ENCODE assay signal across 8 cellular contexts in the genomic region with DNA sequence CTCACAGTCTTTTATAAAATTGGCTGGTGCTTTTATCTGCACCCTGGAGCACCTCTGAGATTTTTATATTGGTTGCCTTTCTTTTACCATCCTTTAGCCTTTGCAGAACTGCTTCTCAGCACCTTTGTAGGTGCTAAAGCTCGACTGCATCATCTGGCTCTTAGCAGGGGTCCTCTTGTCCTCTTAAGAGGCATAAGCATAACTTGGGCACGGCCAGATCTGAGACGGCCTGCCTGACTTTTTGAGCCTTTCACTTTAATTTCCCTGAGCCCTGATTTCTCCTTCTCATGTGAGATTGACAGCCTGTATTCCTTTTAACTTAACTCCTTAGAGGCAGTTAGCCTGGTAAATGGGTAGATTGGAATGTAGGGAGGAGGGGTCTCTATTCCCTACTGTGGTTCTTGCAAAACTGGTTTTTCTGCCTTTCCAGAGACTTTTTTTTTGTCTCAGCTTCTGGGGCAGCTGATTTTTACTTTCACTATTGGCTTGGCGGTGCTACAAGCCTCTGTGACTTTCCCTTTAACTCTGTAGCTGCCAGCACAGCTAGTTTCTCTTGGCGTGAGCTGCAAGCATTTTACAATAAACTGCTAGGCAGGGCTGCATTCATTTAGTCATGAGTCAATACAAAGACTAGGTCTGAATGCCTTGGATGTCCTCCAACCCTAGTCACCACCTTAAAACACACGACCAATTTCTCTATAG. TPM values are rescaled to one million over a fixed set of nuclear protein-coding genes. Genes with fewer than 3 reads are reported as not detected.
DNase-seq lines count a peak whose midpoint lies in the region; ATAC-seq and TF ChIP-seq lines count a peak whose summit lies in the region.

No MANE protein-coding gene starts in this region.

- H3K4me1 ChIP-seq in heart left ventricle = peaks cover 0 to 17% (median 12%) of the 10 kb centered on the region in 12 donors
- H3K4me1 ChIP-seq in psoas muscle = peaks cover 10% of the 10 kb centered on the region

- peak overlapping the region; percentile 57; the same call in 1 of the 2 replicates for H3K4me3 ChIP-seq in GM08714 (ENCODE audit: low read length)
- peak overlapping the region; percentile 6 to 74 (median 60) for H3K4me3 ChIP-seq in heart left ventricle
- H3K4me3 ChIP-seq in psoas muscle = peak overlapping the region; percentile 67

- H3K4me3 Mint-ChIP-seq in activated CD8-positive, alpha-beta T cell treated with anti-CD3 and anti-CD28 coated beads for 36 hours = peak overlapping the region; percentile 73

- CTCF ChIA-PET in activated CD8-positive, alpha-beta T cell treated with anti-CD3 and anti-CD28 coated beads for 36 hours (lab: Charles Lee) = interaction anchor here (1.3 to 2.0 kb wide), 4 partner anchors 11 to 24 kb away, joined by 3 to 9 read pairs (median 8); partner anchors contain the start of gene ZPBP

- peaks cover 24% of the 10 kb centered on the region for H3K9me3 Mint-ChIP-seq in activated CD8-positive, alpha-beta T cell treated with anti-CD3 and anti-CD28 coated beads for 36 hours

- TF ChIP-seq CTCF in activated CD8-positive, alpha-beta T cell treated with anti-CD3 and anti-CD28 coated beads for 36 hours (IDR thresholded peaks at IDR 0.05) = no peak
- no peak for TF ChIP-seq CTCF in heart left ventricle (IDR thresholded peaks at IDR 0.05)
- TF ChIP-seq CTCF in psoas muscle (IDR thresholded peaks at IDR 0.05) = no peak

- peak; percentile 40 for DNase-seq in activated CD8-positive, alpha-beta T cell treated with anti-CD3 and anti-CD28 coated beads for 36 hours
- DNase-seq in heart left ventricle (peak in 3 of 5 donors; percentile 13 to 27 (median 24)), psoas muscle (no peak), cerebellum (ENCODE audit: low spot score) (no peak)
- DNase-seq in stimulated activated CD4-positive, alpha-beta T cell treated with anti-CD3 and anti-CD28 coated beads, Interleukin-12 subunit alpha, Interleukin-12 subunit beta, amount 100 ng/mL, for 4 hours = no peak

- 2 to 5% (median 3%) methylated on average over 6 of the region's 6 CpGs for WGBS in heart left ventricle, 4 donors
- 0 to 10% (median 3%) methylated on average over 6 of the region's 6 CpGs for WGBS in psoas muscle, 3 donors

- no peak for TF ChIP-seq POLR2A in heart left ventricle (IDR thresholded peaks at IDR 0.05)

- peaks cover 22% of the 10 kb centered on the region for H3K4me1 Mint-ChIP-seq in activated CD8-positive, alpha-beta T cell treated with anti-CD3 and anti-CD28 coated beads for 36 hours (ENCODE audit: low read depth)

- H3K9me3 ChIP-seq in KOPT-K1 (ENCODE audit: insufficient read depth, low read length, poor library complexity, severe bottlenecking) = peaks cover 36% of the 10 kb centered on the region
- H3K9me3 ChIP-seq in heart left ventricle = peaks cover 0 to 24% (median 16%) of the 10 kb centered on the region in 12 donors
- H3K9me3 ChIP-seq in psoas muscle = peaks cover 9% of the 10 kb centered on the region

- peak overlapping the region; percentile 82 for H3K27ac Mint-ChIP-seq in activated CD8-positive, alpha-beta T cell treated with anti-CD3 and anti-CD28 coated beads for 36 hours

- ATAC-seq in GM21717 (IDR thresholded peaks at IDR 0.05; ENCODE audit: unreplicated experiment) (peak; percentile 78), heart left ventricle (peak; percentile 34 to 82 (median 63)), psoas muscle (peak in 2 of 4 donors; percentile 45 to 69)
- ATAC-seq in activated CD8-positive, alpha-beta T cell treated with anti-CD3 and anti-CD28 coated beads for 36 hours = peak; percentile 70

- H3K36me3 Mint-ChIP-seq in activated CD8-positive, alpha-beta T cell treated with anti-CD3 and anti-CD28 coated beads for 36 hours (ENCODE audit: low read depth) = peaks cover 12% of the 10 kb centered on the region

- no peaks in the 10 kb centered on the region for H3K36me3 ChIP-seq in KOPT-K1 (ENCODE audit: insufficient read depth, low read length)
- H3K36me3 ChIP-seq in heart left ventricle = no peaks in the 10 kb centered on the region
- no peaks in the 10 kb centered on the region for H3K36me3 ChIP-seq in psoas muscle (ENCODE audit: insufficient read depth in 1 of 2, low read depth in 1 of 2)

- H3K27ac ChIP-seq in KOPT-K1 (ENCODE audit: low read depth, low read length, poor library complexity, severe bottlenecking) (peak overlapping the region; percentile 73), heart left ventricle (peak overlapping the region in 10 of 12 donors; percentile 25 to 87 (median 46)), psoas muscle (no peak overlapping the region)

- intact Hi-C loops in activated CD8-positive, alpha-beta T cell treated with anti-CD3 and anti-CD28 coated beads for 36 hours (cut with micrococcal nuclease) = no loop called here
- intact Hi-C loops in heart left ventricle (cut with DNase I) = no loop called here
- intact Hi-C loops in psoas muscle (cut with DNase I) = no loop called here

- no peaks in the 10 kb centered on the region for H3K27me3 Mint-ChIP-seq in activated CD8-positive, alpha-beta T cell treated with anti-CD3 and anti-CD28 coated beads for 36 hours

- no peaks in the 10 kb centered on the region for H3K27me3 ChIP-seq in heart left ventricle
- H3K27me3 ChIP-seq in psoas muscle (ENCODE audit: insufficient read depth in 3 of 3, low read length in 2 of 3) = no peaks in the 10 kb centered on the region

- POLR2A ChIA-PET in activated CD8-positive, alpha-beta T cell treated with anti-CD3 and anti-CD28 coated beads for 36 hours (lab: Charles Lee) = no interaction called here

RNA-seq across cellular contexts. Expression of gene ZPBP, which starts 24.0 kb away (rescaled TPM):
- under 1 TPM in 1 of 2 experiments, not detected in 1; 0.36 TPM for total RNA-seq in activated CD8-positive, alpha-beta T cell treated with anti-CD3 and anti-CD28 coated beads for 36 hours
- not detected for total RNA-seq in heart left ventricle
- polyA plus RNA-seq in heart left ventricle = not detected
- not detected for total RNA-seq in psoas muscle
- polyA plus RNA-seq in psoas muscle = not detected
- not detected for total RNA-seq in cerebellum

Comparison
In these comparisons a context has a peak if more than half of its experiments do, and no peak if none do; other contexts are left out.
1. DNase-seq: peak in activated CD8-positive, alpha-beta T cell treated with anti-CD3 and anti-CD28 coated beads for 36 hours (single experiment) and heart left ventricle (3 of 5); none in psoas muscle (0 of 2), cerebellum (single experiment) and stimulated activated CD4-positive, alpha-beta T cell treated with anti-CD3 and anti-CD28 coated beads, Interleukin-12 subunit alpha, Interleukin-12 subunit beta, amount 100 ng/mL, for 4 hours (single experiment).
2. Peak in every context shown above with its lines, with median percentiles within 50 percentile points of each other: H3K4me3 ChIP-seq.